In the genomic region with DNA sequence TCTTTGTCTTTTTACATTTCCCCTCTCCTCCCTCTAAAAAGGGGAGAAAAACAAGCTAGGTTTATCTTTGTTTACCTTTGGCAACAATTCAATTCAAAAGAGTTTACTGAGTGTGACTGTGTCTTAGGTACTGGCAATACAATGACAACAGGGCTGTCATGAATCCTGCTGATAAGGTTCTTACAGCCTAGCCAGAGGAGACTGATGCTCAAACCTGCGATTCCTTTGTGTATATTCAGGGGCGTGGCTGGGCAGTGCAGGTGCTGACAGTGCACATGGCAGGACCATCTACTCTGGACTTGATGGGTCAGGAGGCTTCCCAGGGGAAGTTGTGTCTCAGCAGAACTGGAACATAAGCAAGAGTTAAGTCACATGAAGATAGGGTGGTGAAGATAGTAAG, we compare ENCODE assay signal across 22 cellular contexts. TPM values are rescaled to one million over a fixed set of nuclear protein-coding genes. Genes with fewer than 3 reads are reported as not detected.
A peak's percentile ranks its signal among the peaks of the same experiment; 100 is the strongest.
DNase-seq lines count a peak whose midpoint lies in the region; ATAC-seq, FAIRE-seq and TF ChIP-seq lines count a peak whose summit lies in the region.
"Had no signal": no experiment of that assay in that cellular context is flagged by ENCODE, and none has a peak within 500 bp of the region (broad histone marks: within the 10 kb centered on the region; RNA-seq: fewer than 3 reads in every experiment).

No MANE protein-coding gene starts in this region.

- no peaks in the 10 kb centered on the region for H3K9me2 ChIP-seq in PC-9 (ENCODE audit: insufficient read depth)

- H3K79me2 ChIP-seq in PC-9 (ENCODE audit: low read depth) = no peaks in the 10 kb centered on the region

- peaks cover 6% of the 10 kb centered on the region; the same call in 1 of the 2 replicates for H3K9me3 ChIP-seq in PC-9 (ENCODE audit: insufficient read depth, low read depth)
- H3K9me3 ChIP-seq in CD8-positive, alpha-beta memory T cell (ENCODE audit: low read length) = no peaks in the 10 kb centered on the region
- H3K9me3 ChIP-seq: BLaER1 treated with 17β-estradiol and CSF1 and Interleukin-3, amounts not matched to agents 10 nM and 100 nM; Peyer's patch had no signal

- 0 out of 2 replicates have a peak overlapping the region, but pooled peaks have one; percentile 18 for H2AFZ ChIP-seq in PC-9
- H2AFZ ChIP-seq: GM23248 had no signal

- no peaks in the 10 kb centered on the region for H3F3A ChIP-seq in PC-9 (ENCODE audit: insufficient read depth, low read depth)

- H3K9me3 Mint-ChIP-seq in naive thymus-derived CD8-positive, alpha-beta T cell = peaks cover 0 to 11% (median 0%) of the 10 kb centered on the region in 9 donors
- peaks cover 0 to 5% (median 0%) of the 10 kb centered on the region in 5 donors for H3K9me3 Mint-ChIP-seq in CD8-positive, alpha-beta memory T cell

- no peak for FAIRE-seq in RCC 7860 (lab: Jason Lieb, UNC)
- FAIRE-seq: G401.6, GM12892, GM19239 had no signal

- H3K36me3 Mint-ChIP-seq in naive thymus-derived CD8-positive, alpha-beta T cell = peaks cover 13 to 46% (median 26%) of the 10 kb centered on the region in 3 donors
- H3K36me3 Mint-ChIP-seq in CD8-positive, alpha-beta memory T cell = peaks cover 1 to 4% (median 4%) of the 10 kb centered on the region in 3 donors

- H3K27me3 ChIP-seq in PC-9 (ENCODE audit: insufficient read depth, low read depth) = no peaks in the 10 kb centered on the region
- no peaks in the 10 kb centered on the region for H3K27me3 ChIP-seq in CD8-positive, alpha-beta memory T cell (ENCODE audit: insufficient read depth, low read length, poor library complexity, severe bottlenecking)
- H3K27me3 ChIP-seq: BLaER1 treated with 17β-estradiol and CSF1 and Interleukin-3, amounts not matched to agents 10 nM and 100 nM; Peyer's patch had no signal

- intact Hi-C loops in PC-9 (cut with micrococcal nuclease; ENCODE audit: unreplicated experiment) = no loop called here

- H3K4me1 ChIP-seq in PC-9 (replicated peaks; ENCODE audit: insufficient read depth) = no peaks in the 10 kb centered on the region
- H3K4me1 ChIP-seq in CD8-positive, alpha-beta memory T cell (ENCODE audit: insufficient read depth, low read length) = peaks cover 6% of the 10 kb centered on the region
- H3K4me1 ChIP-seq: Peyer's patch had no signal

- H3K4me2 ChIP-seq in PC-9 = no peak overlapping the region

- no peaks in the 10 kb centered on the region for H3K36me3 ChIP-seq in PC-9 (ENCODE audit: low read depth)
- no peaks in the 10 kb centered on the region for H3K36me3 ChIP-seq in CD8-positive, alpha-beta memory T cell (ENCODE audit: insufficient read depth, low read length)
- H3K36me3 ChIP-seq: BLaER1 treated with 17β-estradiol and CSF1 and Interleukin-3, amounts not matched to agents 10 nM and 100 nM; Peyer's patch had no signal

- CTCF ChIA-PET in PC-9 (lab: Charles Lee) = no interaction called here
- CTCF ChIA-PET in CD8-positive, alpha-beta memory T cell (lab: Charles Lee) = no interaction called here

- no peak overlapping the region for H3K27ac ChIP-seq in PC-9
- H3K27ac ChIP-seq in CD8-positive, alpha-beta memory T cell (ENCODE audit: low read depth, low read length) = no peak overlapping the region
- H3K27ac ChIP-seq: 22Rv1; BLaER1 treated with 17β-estradiol and CSF1 and Interleukin-3, amounts not matched to agents 10 nM and 100 nM; GM23248; Peyer's patch had no signal

- no TSS peak for BruUV-seq in PC-9 (replicated peaks; lab: Mats Ljungman, UMichigan)

- POLR2A ChIA-PET in PC-9 (lab: Charles Lee; ENCODE audit: unreplicated experiment) = interaction anchor here (0.6 kb wide), 1 partner anchor 1117 kb away, joined by 8 read pairs; no protein-coding TSS in a partner anchor
- POLR2A ChIA-PET in naive thymus-derived CD8-positive, alpha-beta T cell (lab: Charles Lee) = no interaction called here
- POLR2A ChIA-PET in CD8-positive, alpha-beta memory T cell (lab: Charles Lee) = no interaction called here

- H4K20me1 ChIP-seq in PC-9 (ENCODE audit: insufficient read depth) = no peaks in the 10 kb centered on the region
- H4K20me1 ChIP-seq: BLaER1 treated with 17β-estradiol and CSF1 and Interleukin-3, amounts not matched to agents 10 nM and 100 nM had no signal

- no peak for TF ChIP-seq CTCF in PC-9 (conservative IDR thresholded peaks at IDR 0.05)

- H3K27ac Mint-ChIP-seq in naive thymus-derived CD8-positive, alpha-beta T cell = peak overlapping the region in 9 of 10 donors; percentile 6 to 88 (median 56)
- H3K27ac Mint-ChIP-seq in CD8-positive, alpha-beta memory T cell = no peak overlapping the region

- H3K27me3 Mint-ChIP-seq in naive thymus-derived CD8-positive, alpha-beta T cell = no peaks in the 10 kb centered on the region
- H3K27me3 Mint-ChIP-seq in CD8-positive, alpha-beta memory T cell = no peaks in the 10 kb centered on the region

- peaks cover 10 to 23% (median 20%) of the 10 kb centered on the region in 4 donors for H3K4me1 Mint-ChIP-seq in naive thymus-derived CD8-positive, alpha-beta T cell
- peaks cover 0 to 12% (median 2%) of the 10 kb centered on the region in 3 donors for H3K4me1 Mint-ChIP-seq in CD8-positive, alpha-beta memory T cell

- peak overlapping the region in 1 of 10 donors; percentile 1 for H3K4me3 Mint-ChIP-seq in naive thymus-derived CD8-positive, alpha-beta T cell
- no peak overlapping the region for H3K4me3 Mint-ChIP-seq in CD8-positive, alpha-beta memory T cell

- no peak overlapping the region for H3K4me3 ChIP-seq in PC-9
- H3K4me3 ChIP-seq in CD8-positive, alpha-beta memory T cell (ENCODE audit: low read length) = no peak overlapping the region
- H3K4me3 ChIP-seq: BLaER1 treated with 17β-estradiol and CSF1 and Interleukin-3, amounts not matched to agents 10 nM and 100 nM; GM23248; Peyer's patch had no signal

- DNase-seq in DMS153 treated with DMSO at 0.1 percent for 48 hours (lab: John Stamatoyannopoulos, UW; ENCODE audit: unreplicated experiment) (peak; percentile 15), DMS153 (lab: John Stamatoyannopoulos, UW) (no peak), NCI-H2227 (lab: John Stamatoyannopoulos, UW; ENCODE audit: unreplicated experiment) (peak; percentile 57), PC-9 (no peak), RCC 7860 (ENCODE audit: low spot score) (no peak)
- DNase-seq in naive thymus-derived CD8-positive, alpha-beta T cell = no peak
- DNase-seq in CD8-positive, alpha-beta memory T cell = no peak
- DNase-seq: Calu3, DMS79 treated with DMSO at 0.1 percent for 48 hours, GM23248, MV-4-11, NCI-H1417 treated with DMSO at 0.1 percent for 48 hours, NCI-H524, Peyer's patch, SHP77 treated with DMSO at 0.1 percent for 48 hours had no signal

- ATAC-seq in naive thymus-derived CD8-positive, alpha-beta T cell = no peak
- no peak for ATAC-seq in GM21619 (IDR thresholded peaks at IDR 0.05; ENCODE audit: unreplicated experiment)
- ATAC-seq: HCT116 had no signal

RNA-seq across cellular contexts. Expression of a gene that starts 23.2 kb away (rescaled TPM):
- total RNA-seq in PC-9 (2021) = not detected in 2 replicates
- 10 to 100 TPM; 20.8 to 28.1 TPM for total RNA-seq in naive thymus-derived CD8-positive, alpha-beta T cell
- 1 to 10 TPM in 2 of 3 donors, under 1 TPM in 1; 0.40 to 5.7 (median 1.8) TPM for polyA plus RNA-seq in naive thymus-derived CD8-positive, alpha-beta T cell
- under 1 TPM; 0.80 to 0.83 TPM for total RNA-seq in CD8-positive, alpha-beta memory T cell
- polyA plus RNA-seq in CD8-positive, alpha-beta memory T cell = 2.0 TPM
- total RNA-seq: GM23248 had no signal

Comparison
In these comparisons a context has a peak if more than half of its experiments do, and no peak if none do; other contexts are left out.
1. DNase-seq: peak in DMS153 treated with DMSO at 0.1 percent for 48 hours (single experiment) and NCI-H2227 (single experiment); none in DMS153 (single experiment), PC-9 (0 of 2), naive thymus-derived CD8-positive, alpha-beta T cell (0 of 10), RCC 7860 (single experiment) and CD8-positive, alpha-beta memory T cell (0 of 5).
2. H3K27ac Mint-ChIP-seq: peak in naive thymus-derived CD8-positive, alpha-beta T cell (9 of 10); none in CD8-positive, alpha-beta memory T cell (0 of 8).
3. RNA of a gene that starts 23.2 kb away (total RNA-seq): 20.8 to 28.1 TPM in naive thymus-derived CD8-positive, alpha-beta T cell; 0.80 to 0.83 TPM in CD8-positive, alpha-beta memory T cell and not detected in PC-9; every median in the first group is over 10 times any median in the second.